Comparison of ENCODE assay signal across 13 cellular contexts in the genomic region with DNA sequence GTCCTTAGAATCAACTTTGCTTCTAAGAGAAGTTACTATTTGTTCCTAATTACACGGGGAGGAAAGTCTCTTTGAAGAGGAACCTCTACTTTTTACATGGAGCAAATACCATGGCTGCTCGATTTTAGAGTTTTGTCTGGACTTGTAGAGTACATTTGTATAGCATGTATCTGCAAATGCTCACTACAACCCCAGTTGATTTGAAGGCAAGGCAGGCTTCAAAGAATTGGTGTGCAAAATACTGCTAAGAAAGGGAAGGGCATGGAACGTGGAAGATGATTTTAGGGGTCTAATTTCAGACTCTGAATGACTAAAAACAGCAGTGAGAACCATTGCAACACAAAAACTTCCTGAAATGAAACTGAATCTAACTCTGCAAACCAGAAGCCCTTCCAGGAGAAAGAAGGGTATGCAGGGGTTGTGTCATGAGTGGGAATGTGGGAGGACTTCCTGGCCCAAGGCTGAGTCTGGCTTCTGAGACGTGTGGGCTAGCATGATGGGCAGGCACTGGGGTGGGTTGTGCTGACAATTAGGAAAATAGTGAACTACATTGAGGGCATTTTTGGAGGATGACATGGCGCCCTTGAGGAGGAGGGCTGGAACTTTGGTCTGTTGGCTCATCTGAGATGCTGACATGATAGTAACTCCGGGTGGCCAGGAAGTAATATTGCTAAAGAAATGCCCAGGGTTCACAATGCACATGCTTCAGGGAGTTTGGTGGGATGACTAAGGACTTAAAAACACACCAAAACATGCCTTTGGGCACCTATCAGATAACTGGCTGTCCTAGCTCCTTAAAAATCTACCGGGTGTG. TPM values are rescaled to one million over a fixed set of nuclear protein-coding genes. Genes with fewer than 3 reads are reported as not detected.
DNase-seq lines count a peak whose midpoint lies in the region; ATAC-seq and TF ChIP-seq lines count a peak whose summit lies in the region.
"Had no signal": no experiment of that assay in that cellular context is flagged by ENCODE, and none has a peak within 500 bp of the region (broad histone marks: within the 10 kb centered on the region; RNA-seq: fewer than 3 reads in every experiment).

No MANE protein-coding gene starts in this region.

- H3K27ac ChIP-seq in left lung (peak overlapping the region; percentile 7 to 84), transverse colon (no peak overlapping the region)
- H3K27ac ChIP-seq: tibial artery had no signal

- H3K9me3 ChIP-seq in left lung: no peaks in the 10 kb centered on the region
- peaks cover 3% of the 10 kb centered on the region for H3K9me3 ChIP-seq in T-helper 17 cell (ENCODE audit: control insufficient read depth, low read length, poor library complexity, severe bottlenecking)
- no peaks in the 10 kb centered on the region for H3K9me3 ChIP-seq in transverse colon

- H3K4me3 ChIP-seq in left lung (no peak overlapping the region), transverse colon (no peak overlapping the region)
- H3K4me3 ChIP-seq: tibial artery had no signal

- peaks cover 27% of the 10 kb centered on the region for H3K36me3 Mint-ChIP-seq in natural killer cell treated with Interleukin-12 subunit alpha and Interleukin-12 subunit beta and Interleukin-15 and Interleukin-18, amount 100 ng/mL, for 72 hours
- H3K36me3 Mint-ChIP-seq in natural killer cell (peaks cover 18% of the 10 kb centered on the region), T-helper 17 cell (ENCODE audit: low read depth) (peaks cover 5% of the 10 kb centered on the region)
- H3K36me3 Mint-ChIP-seq in activated T-helper 17 cell treated with anti-CD3 and anti-CD28 coated beads, Interleukin-2, amount 50 U/mL, for 72 hours (ENCODE audit: low read depth): no peaks in the 10 kb centered on the region

- peaks cover 9% of the 10 kb centered on the region for H3K9me3 Mint-ChIP-seq in natural killer cell treated with Interleukin-12 subunit alpha and Interleukin-12 subunit beta and Interleukin-15 and Interleukin-18, amount 100 ng/mL, for 72 hours
- peaks cover 2 to 7% of the 10 kb centered on the region in 2 donors for H3K9me3 Mint-ChIP-seq in natural killer cell
- peaks cover 17% of the 10 kb centered on the region for H3K9me3 Mint-ChIP-seq in activated T-helper 17 cell treated with anti-CD3 and anti-CD28 coated beads, Interleukin-2, amount 50 U/mL, for 72 hours

- H3K27me3 ChIP-seq in left lung (no peaks in the 10 kb centered on the region), transverse colon (no peaks in the 10 kb centered on the region)
- H3K27me3 ChIP-seq: tibial artery had no signal

- H3K4me1 ChIP-seq in left lung: peaks cover 6 to 43% of the 10 kb centered on the region in 2 donors
- H3K4me1 ChIP-seq in transverse colon: peaks cover 0 to 8% (median 2%) of the 10 kb centered on the region in 4 donors

- WGBS in transverse colon (ENCODE audit: low coverage in 1 of 2), 2 donors: 69 to 79% methylated on average over 4 to 7 of the region's 7 CpGs

- TF ChIP-seq EP300 in transverse colon (IDR thresholded peaks at IDR 0.05; ENCODE audit: low read depth): no peak

- H3K27ac Mint-ChIP-seq in natural killer cell treated with Interleukin-12 subunit alpha and Interleukin-12 subunit beta and Interleukin-15 and Interleukin-18, amount 100 ng/mL, for 72 hours: peak overlapping the region in 1 of 2 donors; percentile 21
- no peak overlapping the region for H3K27ac Mint-ChIP-seq in natural killer cell
- no peak overlapping the region for H3K27ac Mint-ChIP-seq in activated T-helper 17 cell treated with anti-CD3 and anti-CD28 coated beads, Interleukin-2, amount 50 U/mL, for 72 hours
- H3K27ac Mint-ChIP-seq in T-helper 17 cell: no peak overlapping the region

- no peak for TF ChIP-seq CTCF in natural killer cell (IDR thresholded peaks at IDR 0.05)
- TF ChIP-seq CTCF in left lung (IDR thresholded peaks at IDR 0.05): no peak
- TF ChIP-seq CTCF in transverse colon (IDR thresholded peaks at IDR 0.05): no peak

- intact Hi-C loops in natural killer cell (cut with micrococcal nuclease): no loop called here
- intact Hi-C loops in left lung (cut with DNase I): no loop called here
- intact Hi-C loops in transverse colon (cut with DNase I; ENCODE audit: low total_unique reads): no loop called here

- ATAC-seq in natural killer cell treated with Interleukin-12 subunit alpha and Interleukin-12 subunit beta and Interleukin-15 and Interleukin-18, amount 100 ng/mL, for 72 hours: peak; percentile 31 to 52
- ATAC-seq in natural killer cell (no peak), left lung (peak; percentile 73), T-helper 17 cell (no peak), HG02678 (IDR thresholded peaks at IDR 0.05; ENCODE audit: unreplicated experiment) (no peak)
- peak; percentile 70 for ATAC-seq in activated T-helper 17 cell treated with anti-CD3 and anti-CD28 coated beads, Interleukin-2, amount 50 U/mL, for 72 hours (replicated peaks)

- in situ Hi-C loops in transverse colon (cut with MboI; ENCODE audit: low pct_ligation_motif_present in 1 of 4, low pct_unique_long_range_greater_than_20kb in 1 of 4, low sequenced_read_pairs in 3 of 4): no loop called here

- peaks cover 48 to 60% of the 10 kb centered on the region in 2 donors for H3K27me3 Mint-ChIP-seq in natural killer cell treated with Interleukin-12 subunit alpha and Interleukin-12 subunit beta and Interleukin-15 and Interleukin-18, amount 100 ng/mL, for 72 hours
- H3K27me3 Mint-ChIP-seq in natural killer cell (ENCODE audit: low read depth in 2 of 2) (peaks cover 60 to 74% of the 10 kb centered on the region in 2 donors), T-helper 17 cell (peaks cover 9% of the 10 kb centered on the region)
- no peaks in the 10 kb centered on the region for H3K27me3 Mint-ChIP-seq in activated T-helper 17 cell treated with anti-CD3 and anti-CD28 coated beads, Interleukin-2, amount 50 U/mL, for 72 hours

- H3K36me3 ChIP-seq in left lung (no peaks in the 10 kb centered on the region), transverse colon (no peaks in the 10 kb centered on the region)
- H3K36me3 ChIP-seq: tibial artery had no signal

- no peak for DNase-seq in natural killer cell treated with Interleukin-12 subunit alpha and Interleukin-12 subunit beta and Interleukin-15 and Interleukin-18, amount 100 ng/mL, for 72 hours (ENCODE audit: low spot score)
- DNase-seq in natural killer cell: no peak
- no peak for DNase-seq in left lung
- DNase-seq in cerebellum (ENCODE audit: low spot score): no peak
- DNase-seq in T-helper 17 cell: no peak
- DNase-seq in transverse colon: no peak
- DNase-seq: activated effector memory CD4-positive, alpha-beta T cell treated with anti-CD3 and anti-CD28 coated beads, Interleukin-2, amount 50 U/mL, for 16 hours; C1 segment of cervical spinal cord; NCI-H2171 treated with DMSO at 0.1 percent for 48 hours; T-helper 2 cell; tibial artery had no signal

- H3K4me1 Mint-ChIP-seq in natural killer cell treated with Interleukin-12 subunit alpha and Interleukin-12 subunit beta and Interleukin-15 and Interleukin-18, amount 100 ng/mL, for 72 hours (ENCODE audit: low read depth in 2 of 2): peaks cover 16 to 17% of the 10 kb centered on the region in 2 donors
- H3K4me1 Mint-ChIP-seq in natural killer cell: peaks cover 11% of the 10 kb centered on the region in 2 donors
- no peaks in the 10 kb centered on the region for H3K4me1 Mint-ChIP-seq in activated T-helper 17 cell treated with anti-CD3 and anti-CD28 coated beads, Interleukin-2, amount 50 U/mL, for 72 hours
- H3K4me1 Mint-ChIP-seq in T-helper 17 cell: no peaks in the 10 kb centered on the region

- no peak for TF ChIP-seq POLR2A in transverse colon (IDR thresholded peaks at IDR 0.05)

- peak overlapping the region; percentile 32 for H3K4me3 Mint-ChIP-seq in natural killer cell treated with Interleukin-12 subunit alpha and Interleukin-12 subunit beta and Interleukin-15 and Interleukin-18, amount 100 ng/mL, for 72 hours
- no peak overlapping the region for H3K4me3 Mint-ChIP-seq in natural killer cell
- peak overlapping the region; percentile 3 for H3K4me3 Mint-ChIP-seq in activated T-helper 17 cell treated with anti-CD3 and anti-CD28 coated beads, Interleukin-2, amount 50 U/mL, for 72 hours
- no peak overlapping the region for H3K4me3 Mint-ChIP-seq in T-helper 17 cell

RNA-seq across cellular contexts. Expression of a gene that starts 18.9 kb away (rescaled TPM):
- total RNA-seq in natural killer cell treated with Interleukin-12 subunit alpha and Interleukin-12 subunit beta and Interleukin-15 and Interleukin-18, amount 100 ng/mL, for 72 hours: not detected
- total RNA-seq in natural killer cell (1 to 10 TPM in 1 of 3 donors, under 1 TPM in 1, not detected in 1; 0.66 to 5.7 TPM), left lung (100 to 1,000 TPM in 1 of 2 donors, 1 to 10 TPM in 1; 4.9 to 195 TPM), cerebellum (not detected), T-helper 17 cell (1 to 10 TPM; 1.1 to 1.9 TPM), transverse colon (10 to 100 TPM in 3 of 4 donors, 1 to 10 TPM in 1; 7.1 to 52.4 (median 29.9) TPM)
- 10 to 100 TPM; 55.8 to 97.6 TPM for total RNA-seq in activated T-helper 17 cell treated with anti-CD3 and anti-CD28 coated beads, Interleukin-2, amount 50 U/mL, for 72 hours

Comparison
In these comparisons a context has a peak if more than half of its experiments do, and no peak if none do; other contexts are left out.
1. ATAC-seq: peak in natural killer cell treated with Interleukin-12 subunit alpha and Interleukin-12 subunit beta and Interleukin-15 and Interleukin-18, amount 100 ng/mL, for 72 hours (2 of 2), activated T-helper 17 cell treated with anti-CD3 and anti-CD28 coated beads, Interleukin-2, amount 50 U/mL, for 72 hours (single experiment) and left lung (single experiment); none in natural killer cell (0 of 3), T-helper 17 cell (single experiment) and HG02678 (single experiment).
2. H3K4me3 Mint-ChIP-seq: peak in natural killer cell treated with Interleukin-12 subunit alpha and Interleukin-12 subunit beta and Interleukin-15 and Interleukin-18, amount 100 ng/mL, for 72 hours (single experiment) and activated T-helper 17 cell treated with anti-CD3 and anti-CD28 coated beads, Interleukin-2, amount 50 U/mL, for 72 hours (single experiment); none in natural killer cell (single experiment) and T-helper 17 cell (single experiment).
3. H3K27ac ChIP-seq: peak in left lung (2 of 2); none in transverse colon (0 of 4).